Comparison of ENCODE assay signal across 10 cellular contexts in genomic region chr1:203274603-203275381, GRCh38. TPM values are rescaled to one million over a fixed set of nuclear protein-coding genes. Genes with fewer than 3 reads are reported as not detected.
A peak's percentile ranks its signal among the peaks of the same experiment; 100 is the strongest.
DNase-seq lines count a peak whose midpoint lies in the region; ATAC-seq and TF ChIP-seq lines count a peak whose summit lies in the region.
"Had no signal": no experiment of that assay in that cellular context is flagged by ENCODE, and none has a peak within 500 bp of the region (broad histone marks: within the 10 kb centered on the region; RNA-seq: fewer than 3 reads in every experiment).

No MANE protein-coding gene starts in this region.

- H3K9me3 ChIP-seq in DOHH2 (ENCODE audit: control insufficient read depth, insufficient read depth, low read length), result no peaks in the 10 kb centered on the region
- no peaks in the 10 kb centered on the region for H3K9me3 ChIP-seq in heart left ventricle

- H3K4me2 ChIP-seq in DOHH2 (ENCODE audit: low read length), result peak overlapping the region; percentile 77

- peak overlapping the region; percentile 27 for H3K9ac ChIP-seq in rectal smooth muscle tissue (ENCODE audit: low read length)

- no peaks in the 10 kb centered on the region for H4K20me1 ChIP-seq in DOHH2 (ENCODE audit: control insufficient read depth, insufficient read depth, low read depth, low read length)

- intact Hi-C loops in heart left ventricle (cut with DNase I), result loop anchor here (1.0 to 10.0 kb wide), 7 partner anchors 33 to 430 kb away; partner anchors contain the start of gene BTG2 (in 3 of the 10)

- H3K4me3 Mint-ChIP-seq in activated CD8-positive, alpha-beta T cell treated with anti-CD3 and anti-CD28 coated beads, Interleukin-2, amount 10 ng/mL, durations not matched to agents 7 days and 5 days, result peak overlapping the region; percentile 70

- H3F3A ChIP-seq in DOHH2 (ENCODE audit: control insufficient read depth, insufficient read depth), result peaks cover 9% of the 10 kb centered on the region

- no peaks in the 10 kb centered on the region for H3K9me2 ChIP-seq in DOHH2 (replicated peaks; ENCODE audit: control insufficient read depth, low read length)

- peak overlapping the region; percentile 82 for H3K27ac Mint-ChIP-seq in activated CD8-positive, alpha-beta T cell treated with anti-CD3 and anti-CD28 coated beads, Interleukin-2, amount 10 ng/mL, durations not matched to agents 7 days and 5 days

- H3K27ac ChIP-seq in DOHH2 (ENCODE audit: low read depth, low read length) (peak overlapping the region; percentile 72), heart left ventricle (peak overlapping the region in 11 of 12 donors; percentile 48 to 98 (median 91)), rectal smooth muscle tissue (ENCODE audit: low read depth, low read length) (peak overlapping the region; percentile 91)
- H3K27ac ChIP-seq: HL-60 had no signal

- H3K4me1 ChIP-seq in DOHH2 (ENCODE audit: control insufficient read depth, low read length), result peaks cover 89% of the 10 kb centered on the region
- peaks cover 13 to 84% (median 67%) of the 10 kb centered on the region in 12 donors for H3K4me1 ChIP-seq in heart left ventricle
- peaks cover 54% of the 10 kb centered on the region for H3K4me1 ChIP-seq in rectal smooth muscle tissue (ENCODE audit: control insufficient read depth, insufficient read depth, low read length)

- no peaks in the 10 kb centered on the region for H3K9me3 Mint-ChIP-seq in activated CD8-positive, alpha-beta T cell treated with anti-CD3 and anti-CD28 coated beads, Interleukin-2, amount 10 ng/mL, durations not matched to agents 7 days and 5 days (ENCODE audit: insufficient read depth)

- H3K79me2 ChIP-seq in DOHH2 (ENCODE audit: control insufficient read depth, low read length), result 0 out of 2 replicates have a peak, but pooled peaks cover 6% of the 10 kb centered on the region

- CTCF ChIA-PET in activated CD8-positive, alpha-beta T cell treated with anti-CD3 and anti-CD28 coated beads, Interleukin-2, amount 10 ng/mL, durations not matched to agents 7 days and 5 days (lab: Charles Lee), result interaction anchor here (0.9 to 15.3 kb wide), 7 partner anchors 11 to 213 kb away, joined by 3 to 461 read pairs (median 97); partner anchors contain the start of gene BTG2

- no peak for DNase-seq in activated CD8-positive, alpha-beta T cell treated with anti-CD3 and anti-CD28 coated beads, Interleukin-2, amount 10 ng/mL, durations not matched to agents 7 days and 5 days
- peak in 1 of 5 donors; percentile 71 for DNase-seq in heart left ventricle
- no peak for DNase-seq in stimulated activated CD4-positive, alpha-beta T cell treated with anti-CD3 and anti-CD28 coated beads, Interleukin-12 subunit alpha, Interleukin-12 subunit beta, amount 100 ng/mL, for 4 hours

- no peaks in the 10 kb centered on the region for H3K36me3 Mint-ChIP-seq in activated CD8-positive, alpha-beta T cell treated with anti-CD3 and anti-CD28 coated beads, Interleukin-2, amount 10 ng/mL, durations not matched to agents 7 days and 5 days (ENCODE audit: low read depth)

- ATAC-seq in activated CD8-positive, alpha-beta T cell treated with anti-CD3 and anti-CD28 coated beads, Interleukin-2, amount 10 ng/mL, durations not matched to agents 7 days and 5 days, result no peak
- ATAC-seq in heart left ventricle (peak in 3 of 4 donors; percentile 3 to 47 (median 28)), HG03108 (IDR thresholded peaks at IDR 0.05; ENCODE audit: unreplicated experiment) (no peak), HG03097 (IDR thresholded peaks at IDR 0.05; ENCODE audit: low FRiP score, unreplicated experiment) (no peak), HG03196 (IDR thresholded peaks at IDR 0.05; ENCODE audit: unreplicated experiment) (no peak)

- WGBS in heart left ventricle, 4 donors, result 56 to 81% (median 63%) methylated on average over 12 of the region's 12 CpGs

- H3K4me1 Mint-ChIP-seq in activated CD8-positive, alpha-beta T cell treated with anti-CD3 and anti-CD28 coated beads, Interleukin-2, amount 10 ng/mL, durations not matched to agents 7 days and 5 days (ENCODE audit: low read depth), result peaks cover 81% of the 10 kb centered on the region

- POLR2A ChIA-PET in activated CD8-positive, alpha-beta T cell treated with anti-CD3 and anti-CD28 coated beads, Interleukin-2, amount 10 ng/mL, durations not matched to agents 7 days and 5 days (lab: Charles Lee), result interaction anchor here (0.9 to 11.6 kb wide), 4 partner anchors 14 to 51 kb away, joined by 3 to 243 read pairs (median 62); partner anchors contain the start of gene BTG2

- no peak for TF ChIP-seq POLR2A in heart left ventricle (IDR thresholded peaks at IDR 0.05)

- TF ChIP-seq CTCF in DOHH2 (IDR thresholded peaks at IDR 0.05; ENCODE audit: low read depth, low read length, poor library complexity, severe bottlenecking), result no peak
- no peak for TF ChIP-seq CTCF in heart left ventricle (IDR thresholded peaks at IDR 0.05)

- peak overlapping the region; percentile 72; the same call in 1 of the 2 replicates for H3K4me3 ChIP-seq in DOHH2 (ENCODE audit: low read length)
- H3K4me3 ChIP-seq in heart left ventricle, result peak overlapping the region in 1 of 12 donors; percentile 54
- H3K4me3 ChIP-seq in rectal smooth muscle tissue (ENCODE audit: low read length), result no peak overlapping the region

- H3K27me3 Mint-ChIP-seq in activated CD8-positive, alpha-beta T cell treated with anti-CD3 and anti-CD28 coated beads, Interleukin-2, amount 10 ng/mL, durations not matched to agents 7 days and 5 days (ENCODE audit: low read depth), result no peaks in the 10 kb centered on the region

- H3K36me3 ChIP-seq in DOHH2 (ENCODE audit: control insufficient read depth, low read length) (no peaks in the 10 kb centered on the region), heart left ventricle (no peaks in the 10 kb centered on the region), rectal smooth muscle tissue (ENCODE audit: control insufficient read depth, insufficient read depth, low read length) (no peaks in the 10 kb centered on the region)

- H3K27me3 ChIP-seq in DOHH2 (ENCODE audit: control insufficient read depth, low read length), result no peaks in the 10 kb centered on the region
- no peaks in the 10 kb centered on the region for H3K27me3 ChIP-seq in heart left ventricle
- no peaks in the 10 kb centered on the region for H3K27me3 ChIP-seq in rectal smooth muscle tissue (ENCODE audit: control insufficient read depth, insufficient read depth, low read length)

RNA-seq across cellular contexts. Expression of gene BTG2, which starts 30.5 kb away (rescaled TPM):
- total RNA-seq in activated CD8-positive, alpha-beta T cell treated with anti-CD3 and anti-CD28 coated beads, Interleukin-2, amount 10 ng/mL, durations not matched to agents 7 days and 5 days, result 10 to 100 TPM; 58.6 to 58.9 TPM
- total RNA-seq in heart left ventricle, result 100 to 1,000 TPM in 1 of 9 donors, 10 to 100 TPM in 8; 28.0 to 174 (median 42.1) TPM
- 10 to 100 TPM; 23.8 to 77.3 TPM for polyA plus RNA-seq in heart left ventricle

RNA-seq across cellular contexts. Expression of gene CHIT1, which starts 45.3 kb away (rescaled TPM):
- under 1 TPM; 0.39 to 0.50 TPM for total RNA-seq in activated CD8-positive, alpha-beta T cell treated with anti-CD3 and anti-CD28 coated beads, Interleukin-2, amount 10 ng/mL, durations not matched to agents 7 days and 5 days
- 1 to 10 TPM in 1 of 9 donors, under 1 TPM in 4, not detected in 4; 0.05 to 1.7 (median 0.22) TPM for total RNA-seq in heart left ventricle
- not detected for polyA plus RNA-seq in heart left ventricle
- total RNA-seq: endothelial cell of umbilical vein had no signal
- polyA plus RNA-seq: endothelial cell of umbilical vein had no signal

Comparison
In these comparisons a context has a peak if more than half of its experiments do, and no peak if none do; other contexts are left out.
1. ATAC-seq: peak in heart left ventricle (3 of 4); none in activated CD8-positive, alpha-beta T cell treated with anti-CD3 and anti-CD28 coated beads, Interleukin-2, amount 10 ng/mL, durations not matched to agents 7 days and 5 days (single experiment), HG03108 (single experiment), HG03097 (single experiment) and HG03196 (single experiment).
2. Peak in every context shown above with its lines, with median percentiles within 50 percentile points of each other: H3K27ac ChIP-seq.